8 cellular contexts compared by ENCODE assay signal in the genomic region with DNA sequence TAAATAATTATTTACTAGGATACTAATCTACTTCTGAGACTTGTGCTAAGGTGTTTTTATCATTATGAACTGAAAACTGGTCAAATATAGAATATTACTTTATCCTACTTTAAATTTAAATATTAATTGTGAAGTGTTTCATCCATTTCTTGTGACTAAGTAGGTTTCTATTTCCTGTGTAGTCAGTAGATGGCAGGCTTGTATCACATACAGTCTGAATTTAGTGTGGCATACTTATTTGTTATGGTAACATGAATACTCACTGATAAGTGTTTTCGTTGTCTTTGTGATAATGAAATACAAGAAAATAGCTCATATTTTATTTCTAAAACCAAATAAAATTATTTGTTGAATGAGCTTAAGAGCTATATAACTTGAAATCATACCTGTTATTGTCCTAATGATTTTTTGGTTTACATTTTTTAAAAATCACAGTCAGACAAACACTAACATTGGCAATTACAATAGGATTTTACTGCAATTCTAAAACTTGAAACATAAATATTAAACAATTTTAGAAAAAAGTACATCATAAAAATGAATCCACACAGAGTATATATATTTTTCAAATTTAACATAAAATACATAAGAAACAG.
DNase-seq lines count a peak whose midpoint lies in the region; ATAC-seq and TF ChIP-seq lines count a peak whose summit lies in the region.

No MANE protein-coding gene starts in this region.

- H3K27ac Mint-ChIP-seq in activated naive CD8-positive, alpha-beta T cell treated with anti-CD3 and anti-CD28 coated beads for 36 hours, result no peak overlapping the region
- H3K27ac Mint-ChIP-seq in CD14-positive monocyte, result no peak overlapping the region

- H2AFZ ChIP-seq in osteoblast (ENCODE audit: low read length), result no peak overlapping the region

- DNase-seq in NCI-H345 (lab: John Stamatoyannopoulos, UW) (peak; percentile 54), cerebellum (ENCODE audit: low spot score) (peak; percentile 8), osteoblast (ENCODE audit: insufficient read length, low spot score, missing footprints) (no peak), CD14-positive monocyte (ENCODE audit: low spot score) (no peak)
- DNase-seq in activated naive CD8-positive, alpha-beta T cell treated with anti-CD3 and anti-CD28 coated beads for 36 hours, result no peak

- no peaks in the 10 kb centered on the region for H3K79me2 ChIP-seq in osteoblast (ENCODE audit: insufficient read depth, low read length)

- peak; percentile 51 for TF ChIP-seq CTCF in GM12873 (IDR thresholded peaks at IDR 0.05; ENCODE audit: insufficient read depth, low read depth, low read length, missing control alignments)
- TF ChIP-seq CTCF in osteoblast (IDR thresholded peaks at IDR 0.05; ENCODE audit: extremely low read depth, low read depth, low read length), result peak; percentile 25
- no peak for TF ChIP-seq CTCF in CD14-positive monocyte (IDR thresholded peaks at IDR 0.05)

- ATAC-seq in HG03066 (IDR thresholded peaks at IDR 0.05; ENCODE audit: low read depth, unreplicated experiment), result peak; percentile 81
- ATAC-seq in HG03442 (IDR thresholded peaks at IDR 0.05; ENCODE audit: unreplicated experiment), result no peak

- intact Hi-C loops in CD14-positive monocyte (cut with micrococcal nuclease), result no loop called here

- no peaks in the 10 kb centered on the region for H3K36me3 Mint-ChIP-seq in activated naive CD8-positive, alpha-beta T cell treated with anti-CD3 and anti-CD28 coated beads for 36 hours
- no peaks in the 10 kb centered on the region for H3K36me3 Mint-ChIP-seq in CD14-positive monocyte

- H3K27ac ChIP-seq in osteoblast (ENCODE audit: low read depth, low read length), result no peak overlapping the region

- H3K4me1 ChIP-seq in osteoblast (ENCODE audit: insufficient read depth, low read length), result no peaks in the 10 kb centered on the region

- no peaks in the 10 kb centered on the region for H3K4me1 Mint-ChIP-seq in activated naive CD8-positive, alpha-beta T cell treated with anti-CD3 and anti-CD28 coated beads for 36 hours
- H3K4me1 Mint-ChIP-seq in CD14-positive monocyte, result no peaks in the 10 kb centered on the region

- no peak overlapping the region for H3K4me2 ChIP-seq in osteoblast (ENCODE audit: insufficient read depth, low read length)

- H3K9me3 ChIP-seq in osteoblast (ENCODE audit: low read depth, low read length), result no peaks in the 10 kb centered on the region

- no peaks in the 10 kb centered on the region for H3K27me3 Mint-ChIP-seq in activated naive CD8-positive, alpha-beta T cell treated with anti-CD3 and anti-CD28 coated beads for 36 hours
- no peaks in the 10 kb centered on the region for H3K27me3 Mint-ChIP-seq in CD14-positive monocyte (ENCODE audit: low read depth in 3 of 3)

- H3K4me3 Mint-ChIP-seq in activated naive CD8-positive, alpha-beta T cell treated with anti-CD3 and anti-CD28 coated beads for 36 hours, result no peak overlapping the region
- no peak overlapping the region for H3K4me3 Mint-ChIP-seq in CD14-positive monocyte

- H3K27me3 ChIP-seq in osteoblast (ENCODE audit: insufficient read depth, low read length), result no peaks in the 10 kb centered on the region

- H3K36me3 ChIP-seq in osteoblast (ENCODE audit: insufficient read depth, low read length), result no peaks in the 10 kb centered on the region

- H4K20me1 ChIP-seq in osteoblast (ENCODE audit: insufficient read depth, low read length), result no peaks in the 10 kb centered on the region

- no peak overlapping the region for H3K4me3 ChIP-seq in osteoblast (ENCODE audit: insufficient read depth, low read length)

- no peaks in the 10 kb centered on the region for H3K9me3 Mint-ChIP-seq in activated naive CD8-positive, alpha-beta T cell treated with anti-CD3 and anti-CD28 coated beads for 36 hours
- no peaks in the 10 kb centered on the region for H3K9me3 Mint-ChIP-seq in CD14-positive monocyte

Comparison
In these comparisons a context has a peak if more than half of its experiments do, and no peak if none do; other contexts are left out.
1. DNase-seq: peak in NCI-H345 (single experiment) and cerebellum (single experiment); none in osteoblast (single experiment), activated naive CD8-positive, alpha-beta T cell treated with anti-CD3 and anti-CD28 coated beads for 36 hours (single experiment) and CD14-positive monocyte (single experiment).